In genomic region chr1:101960164-101960563, GRCh38 we compare ENCODE assay signal across 18 cellular contexts. TPM values are rescaled to one million over a fixed set of nuclear protein-coding genes. Genes with fewer than 3 reads are reported as not detected.
DNase-seq lines count a peak whose midpoint lies in the region; ATAC-seq and TF ChIP-seq lines count a peak whose summit lies in the region.
"Had no signal": no experiment of that assay in that cellular context is flagged by ENCODE, and none has a peak within 500 bp of the region (broad histone marks: within the 10 kb centered on the region; RNA-seq: fewer than 3 reads in every experiment).

No MANE protein-coding gene starts in this region.

- H3K36me3 ChIP-seq in SK-N-MC (ENCODE audit: insufficient read depth, low read length): no peaks in the 10 kb centered on the region
- H3K36me3 ChIP-seq in CD4-positive, alpha-beta memory T cell (ENCODE audit: insufficient read depth, low read length): no peaks in the 10 kb centered on the region
- H3K36me3 ChIP-seq: BLaER1 had no signal

- ATAC-seq in GM19035 (IDR thresholded peaks at IDR 0.05; ENCODE audit: unreplicated experiment): no peak
- ATAC-seq: CD8-positive, alpha-beta T cell had no signal

- intact Hi-C loops in activated CD4-positive, alpha-beta T cell treated with anti-CD3 and anti-CD28 coated beads, Interleukin-2, amount 10 ng/mL, durations not matched to agents 24 days and 14 days (cut with micrococcal nuclease): no loop called here
- intact Hi-C loops in CD4-positive, alpha-beta memory T cell (cut with micrococcal nuclease): no loop called here

- no peaks in the 10 kb centered on the region for H3K27me3 ChIP-seq in CD4-positive, alpha-beta memory T cell (ENCODE audit: insufficient read depth, low read length)
- H3K27me3 ChIP-seq: BLaER1 had no signal

- H3K4me3 Mint-ChIP-seq in nephron: no peak overlapping the region
- no peak overlapping the region for H3K4me3 Mint-ChIP-seq in activated CD4-positive, alpha-beta T cell treated with anti-CD3 and anti-CD28 coated beads, Interleukin-2, amount 10 ng/mL, durations not matched to agents 24 days and 14 days
- no peak overlapping the region for H3K4me3 Mint-ChIP-seq in CD4-positive, alpha-beta memory T cell
- H3K4me3 Mint-ChIP-seq: CD14-positive monocyte; CD8-positive, alpha-beta T cell; H9 had no signal

- no peaks in the 10 kb centered on the region for H3K9me3 ChIP-seq in SK-N-MC (ENCODE audit: low read depth, low read length)
- no peaks in the 10 kb centered on the region for H3K9me3 ChIP-seq in CD4-positive, alpha-beta memory T cell (ENCODE audit: control insufficient read depth in 1 of 2, low read length in 2 of 2)
- H3K9me3 ChIP-seq: BLaER1 had no signal

- peaks cover 19% of the 10 kb centered on the region for H3K4me1 Mint-ChIP-seq in nephron
- no peaks in the 10 kb centered on the region for H3K4me1 Mint-ChIP-seq in activated CD4-positive, alpha-beta T cell treated with anti-CD3 and anti-CD28 coated beads, Interleukin-2, amount 10 ng/mL, durations not matched to agents 24 days and 14 days
- no peaks in the 10 kb centered on the region for H3K4me1 Mint-ChIP-seq in CD4-positive, alpha-beta memory T cell
- H3K4me1 Mint-ChIP-seq: CD14-positive monocyte, H9 had no signal

- H3K9ac ChIP-seq in SK-N-MC (ENCODE audit: insufficient read length): no peak overlapping the region
- H3K9ac ChIP-seq: BLaER1 had no signal

- H3K4me3 ChIP-seq in SK-N-MC: 0 out of 2 replicates have a peak overlapping the region, but pooled peaks have one; percentile 25
- no peak overlapping the region for H3K4me3 ChIP-seq in CD4-positive, alpha-beta memory T cell (ENCODE audit: low read length in 2 of 2)
- H3K4me3 ChIP-seq: BLaER1 had no signal

- POLR2A ChIA-PET in CD4-positive, alpha-beta memory T cell (lab: Charles Lee; ENCODE audit: partially characterized antibody): no interaction called here

- H3K36me3 Mint-ChIP-seq in nephron (ENCODE audit: low read depth): no peaks in the 10 kb centered on the region
- no peaks in the 10 kb centered on the region for H3K36me3 Mint-ChIP-seq in activated CD4-positive, alpha-beta T cell treated with anti-CD3 and anti-CD28 coated beads, Interleukin-2, amount 10 ng/mL, durations not matched to agents 24 days and 14 days (ENCODE audit: low read depth)
- H3K36me3 Mint-ChIP-seq in CD4-positive, alpha-beta memory T cell: no peaks in the 10 kb centered on the region
- H3K36me3 Mint-ChIP-seq: CD14-positive monocyte; CD8-positive, alpha-beta T cell had no signal

- TF ChIP-seq CTCF in nephron (IDR thresholded peaks at IDR 0.05; ENCODE audit: unreplicated experiment in 3 of 3): no peak

- DNase-seq in NCI-H82 (lab: John Stamatoyannopoulos, UW) (peak; percentile 31), NCI-H82 treated with DMSO at 0.1 percent for 48 hours (lab: John Stamatoyannopoulos, UW; ENCODE audit: unreplicated experiment) (no peak), SK-N-MC (ENCODE audit: low read depth, low spot score) (no peak)
- no peak for DNase-seq in activated CD4-positive, alpha-beta T cell treated with anti-CD3 and anti-CD28 coated beads, Interleukin-2, amount 10 ng/mL, durations not matched to agents 24 days and 14 days
- DNase-seq in CD4-positive, alpha-beta memory T cell: no peak
- DNase-seq: 8988T; Calu3; CD8-positive, alpha-beta T cell; DMS53; DND-41; EL; H9 had no signal

- H3K9me3 Mint-ChIP-seq in nephron: no peaks in the 10 kb centered on the region
- H3K9me3 Mint-ChIP-seq in activated CD4-positive, alpha-beta T cell treated with anti-CD3 and anti-CD28 coated beads, Interleukin-2, amount 10 ng/mL, durations not matched to agents 24 days and 14 days: no peaks in the 10 kb centered on the region
- peaks cover 0 to 4% (median 0%) of the 10 kb centered on the region in 8 donors for H3K9me3 Mint-ChIP-seq in CD4-positive, alpha-beta memory T cell
- H3K9me3 Mint-ChIP-seq: CD14-positive monocyte; CD8-positive, alpha-beta T cell; H9 had no signal

- no peaks in the 10 kb centered on the region for H3K27me3 Mint-ChIP-seq in nephron (ENCODE audit: low read depth)
- no peaks in the 10 kb centered on the region for H3K27me3 Mint-ChIP-seq in activated CD4-positive, alpha-beta T cell treated with anti-CD3 and anti-CD28 coated beads, Interleukin-2, amount 10 ng/mL, durations not matched to agents 24 days and 14 days
- H3K27me3 Mint-ChIP-seq in CD4-positive, alpha-beta memory T cell: no peaks in the 10 kb centered on the region

- H3K4me1 ChIP-seq in CD4-positive, alpha-beta memory T cell (ENCODE audit: insufficient read depth, low read length): no peaks in the 10 kb centered on the region

- H3K27ac Mint-ChIP-seq in nephron: peak overlapping the region in 2 of 3 experiments; percentile 21 to 62
- no peak overlapping the region for H3K27ac Mint-ChIP-seq in activated CD4-positive, alpha-beta T cell treated with anti-CD3 and anti-CD28 coated beads, Interleukin-2, amount 10 ng/mL, durations not matched to agents 24 days and 14 days
- H3K27ac Mint-ChIP-seq in CD4-positive, alpha-beta memory T cell: no peak overlapping the region
- H3K27ac Mint-ChIP-seq: CD14-positive monocyte; CD8-positive, alpha-beta T cell; H9 had no signal

- CTCF ChIA-PET in CD4-positive, alpha-beta memory T cell (lab: Charles Lee; ENCODE audit: partially characterized antibody): no interaction called here

- H3K27ac ChIP-seq in SK-N-MC: no peak overlapping the region
- H3K27ac ChIP-seq in CD4-positive, alpha-beta memory T cell (ENCODE audit: low read depth, low read length): no peak overlapping the region
- H3K27ac ChIP-seq: BLaER1 had no signal

RNA-seq across cellular contexts. Expression of gene OLFM3, which starts 36.6 kb away (rescaled TPM):
- total RNA-seq in activated CD4-positive, alpha-beta T cell treated with anti-CD3 and anti-CD28 coated beads, Interleukin-2, amount 10 ng/mL, durations not matched to agents 24 days and 14 days: not detected in 2 replicates
- not detected for total RNA-seq in CD4-positive, alpha-beta memory T cell
- not detected for polyA plus RNA-seq in CD4-positive, alpha-beta memory T cell
- total RNA-seq: Calu3; CD8-positive, alpha-beta T cell; HT-29 had no signal
- polyA plus RNA-seq: AG04450, CD14-positive monocyte had no signal

Comparison
In these comparisons a context has a peak if more than half of its experiments do, and no peak if none do; other contexts are left out.
1. H3K27ac Mint-ChIP-seq: peak in nephron (2 of 3); none in activated CD4-positive, alpha-beta T cell treated with anti-CD3 and anti-CD28 coated beads, Interleukin-2, amount 10 ng/mL, durations not matched to agents 24 days and 14 days (single experiment) and CD4-positive, alpha-beta memory T cell (0 of 7).